17 cellular contexts compared by ENCODE assay signal in the genomic region with DNA sequence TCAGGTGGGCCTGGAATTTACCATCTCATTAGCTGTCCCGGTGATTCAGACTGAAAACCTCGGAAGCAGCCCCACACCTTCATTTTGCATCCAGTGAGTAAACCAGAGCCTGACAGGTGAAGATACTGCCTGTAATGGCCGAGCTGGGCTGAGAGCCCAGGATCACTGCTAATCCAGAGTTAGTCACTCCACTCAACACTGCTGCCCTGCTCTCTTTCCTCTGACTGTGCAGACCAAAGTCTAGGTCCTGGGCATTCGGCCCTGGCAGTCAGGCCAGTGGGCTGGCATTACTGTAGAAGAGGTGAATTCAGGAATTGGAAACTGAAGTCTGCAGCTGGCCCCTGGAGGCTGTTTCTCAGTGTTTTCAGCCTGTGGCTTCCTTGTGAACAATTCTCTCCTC. TPM values are rescaled to one million over a fixed set of nuclear protein-coding genes. Genes with fewer than 3 reads are reported as not detected.
DNase-seq lines count a peak whose midpoint lies in the region; ATAC-seq and TF ChIP-seq lines count a peak whose summit lies in the region.
"Had no signal": no experiment of that assay in that cellular context is flagged by ENCODE, and none has a peak within 500 bp of the region (broad histone marks: within the 10 kb centered on the region; RNA-seq: fewer than 3 reads in every experiment).

No MANE protein-coding gene starts in this region.

- peak; percentile 13 for DNase-seq in ELR (ENCODE audit: low read depth)
- DNase-seq in RWPE2 (ENCODE audit: low spot score): no peak
- DNase-seq in fibroblast of mammary gland (ENCODE audit: low read depth): peak; percentile 67
- DNase-seq in neural progenitor cell (ENCODE audit: low spot score): no peak
- DNase-seq in NCI-H2029 treated with DMSO at 0.1 percent for 48 hours (lab: John Stamatoyannopoulos, UW): no peak
- no peak for DNase-seq in effector memory CD4-positive, alpha-beta T cell
- no peak for DNase-seq in type B pancreatic cell (ENCODE audit: extremely low spot score, unreplicated experiment)
- DNase-seq: activated CD8-positive, alpha-beta T cell treated with anti-CD3 and anti-CD28 coated beads, Interleukin-2, amount 10 ng/mL, durations not matched to agents 7 days and 5 days; activated naive CD4-positive, alpha-beta T cell; foreskin melanocyte; NCI-H2171 treated with DMSO at 0.1 percent for 48 hours; stimulated activated CD4-positive, alpha-beta T cell treated with anti-CD3 and anti-CD28 coated beads, Interleukin-2, amount 100 ng/mL, for 24 hours; stimulated activated naive CD4-positive, alpha-beta T cell treated with Interleukin-2 at 50 U/mL for 16 hours had no signal

- H3K36me3 Mint-ChIP-seq in neural progenitor cell (no peaks in the 10 kb centered on the region), type B pancreatic cell (no peaks in the 10 kb centered on the region)

- H3K4me1 Mint-ChIP-seq in neural progenitor cell: peaks cover 67% of the 10 kb centered on the region
- peaks cover 29% of the 10 kb centered on the region for H3K4me1 Mint-ChIP-seq in type B pancreatic cell (ENCODE audit: unreplicated experiment)

- no peak overlapping the region for H3K9ac ChIP-seq in neural progenitor cell
- H3K9ac ChIP-seq: parathyroid adenoma had no signal

- TF ChIP-seq CTCF in RWPE2 (IDR thresholded peaks at IDR 0.05; ENCODE audit: poor library complexity, severe bottlenecking): no peak
- TF ChIP-seq CTCF in fibroblast of mammary gland (conservative IDR thresholded peaks at IDR 0.05; ENCODE audit: control insufficient read depth, insufficient read depth, low read depth, low read length): no peak
- no peak for TF ChIP-seq CTCF in neural progenitor cell (IDR thresholded peaks at IDR 0.05)
- TF ChIP-seq CTCF in type B pancreatic cell (conservative IDR thresholded peaks at IDR 0.05): no peak

- H4K20me1 ChIP-seq in neural progenitor cell (ENCODE audit: low read depth): no peaks in the 10 kb centered on the region

- H3K4me3 ChIP-seq in RWPE2 (ENCODE audit: severe bottlenecking) (no peak overlapping the region), fibroblast of mammary gland (ENCODE audit: control insufficient read depth, low read depth, low read length) (no peak overlapping the region), neural progenitor cell (no peak overlapping the region)
- H3K4me3 ChIP-seq in effector memory CD4-positive, alpha-beta T cell (ENCODE audit: insufficient read depth, low read depth, low read length, poor library complexity, severe bottlenecking): no peak overlapping the region

- peaks cover 31% of the 10 kb centered on the region for H3F3A ChIP-seq in neural progenitor cell (ENCODE audit: low read depth)

- H3K4me1 ChIP-seq in RWPE2 (ENCODE audit: insufficient read depth, poor library complexity, severe bottlenecking) (peaks cover 11% of the 10 kb centered on the region), neural progenitor cell (peaks cover 51% of the 10 kb centered on the region)
- peaks cover 9% of the 10 kb centered on the region for H3K4me1 ChIP-seq in effector memory CD4-positive, alpha-beta T cell (ENCODE audit: control insufficient read depth, insufficient read depth, low read length, poor library complexity, severe bottlenecking)
- H3K4me1 ChIP-seq: parathyroid adenoma had no signal

- no peaks in the 10 kb centered on the region for H3K79me2 ChIP-seq in neural progenitor cell (ENCODE audit: low read depth)
- H3K79me2 ChIP-seq: parathyroid adenoma had no signal

- H3K27ac Mint-ChIP-seq in neural progenitor cell: peak overlapping the region; percentile 68
- no peak overlapping the region for H3K27ac Mint-ChIP-seq in type B pancreatic cell
- H3K27ac Mint-ChIP-seq: activated CD8-positive, alpha-beta T cell treated with anti-CD3 and anti-CD28 coated beads, Interleukin-2, amount 10 ng/mL, durations not matched to agents 7 days and 5 days had no signal

- no peaks in the 10 kb centered on the region for H3K9me3 Mint-ChIP-seq in neural progenitor cell
- no peaks in the 10 kb centered on the region for H3K9me3 Mint-ChIP-seq in type B pancreatic cell

- H3K4me2 ChIP-seq in neural progenitor cell: no peak overlapping the region

- H3K36me3 ChIP-seq in RWPE2 (ENCODE audit: low read depth): no peaks in the 10 kb centered on the region
- H3K36me3 ChIP-seq in neural progenitor cell: no peaks in the 10 kb centered on the region
- no peaks in the 10 kb centered on the region for H3K36me3 ChIP-seq in effector memory CD4-positive, alpha-beta T cell (ENCODE audit: control insufficient read depth, insufficient read depth, low read length)

- H3K27me3 ChIP-seq in RWPE2 (ENCODE audit: insufficient read depth, poor library complexity, severe bottlenecking): no peaks in the 10 kb centered on the region
- no peaks in the 10 kb centered on the region for H3K27me3 ChIP-seq in neural progenitor cell
- H3K27me3 ChIP-seq in effector memory CD4-positive, alpha-beta T cell (replicated peaks; ENCODE audit: control insufficient read depth, insufficient read depth, low read length, poor library complexity, severe bottlenecking): no peaks in the 10 kb centered on the region

- H3K4me3 Mint-ChIP-seq in neural progenitor cell (no peak overlapping the region), type B pancreatic cell (no peak overlapping the region)
- H3K4me3 Mint-ChIP-seq: activated CD8-positive, alpha-beta T cell treated with anti-CD3 and anti-CD28 coated beads, Interleukin-2, amount 10 ng/mL, durations not matched to agents 7 days and 5 days had no signal

- H2AFZ ChIP-seq in neural progenitor cell (replicated peaks): no peak overlapping the region
- H2AFZ ChIP-seq: parathyroid adenoma had no signal

- H3K9me3 ChIP-seq in RWPE2 (ENCODE audit: severe bottlenecking) (no peaks in the 10 kb centered on the region), neural progenitor cell (ENCODE audit: low read depth) (no peaks in the 10 kb centered on the region)
- H3K9me3 ChIP-seq in effector memory CD4-positive, alpha-beta T cell (ENCODE audit: control insufficient read depth, low read length): no peaks in the 10 kb centered on the region

- H3K27me3 Mint-ChIP-seq in neural progenitor cell (ENCODE audit: insufficient read depth, low read depth) (peaks cover 5% of the 10 kb centered on the region), type B pancreatic cell (no peaks in the 10 kb centered on the region)

- ATAC-seq in RWPE2 (ENCODE audit: low read depth) (peak; percentile 59), GM19023 (IDR thresholded peaks at IDR 0.05; ENCODE audit: unreplicated experiment) (no peak)
- ATAC-seq: activated CD8-positive, alpha-beta T cell treated with anti-CD3 and anti-CD28 coated beads, Interleukin-2, amount 10 ng/mL, durations not matched to agents 7 days and 5 days had no signal

- no peak overlapping the region for H3K27ac ChIP-seq in RWPE2 (ENCODE audit: poor library complexity, severe bottlenecking)
- H3K27ac ChIP-seq in neural progenitor cell: no peak overlapping the region
- H3K27ac ChIP-seq in effector memory CD4-positive, alpha-beta T cell (ENCODE audit: insufficient read depth, low read length, poor library complexity, severe bottlenecking): no peak overlapping the region
- H3K27ac ChIP-seq: C4-2B, parathyroid adenoma had no signal

RNA-seq across cellular contexts. Expression of a gene that starts 44.3 kb away (rescaled TPM):
- total RNA-seq in neural progenitor cell (ENCODE audit: low replicate concordance) (1.8 and 2.4 TPM in 2 replicates), type B pancreatic cell (ENCODE audit: low replicate concordance) (1.9 and 4.2 TPM in 2 replicates)
- total RNA-seq: activated CD8-positive, alpha-beta T cell treated with anti-CD3 and anti-CD28 coated beads, Interleukin-2, amount 10 ng/mL, durations not matched to agents 7 days and 5 days; OCI-LY7 had no signal

Comparison
In these comparisons a context has a peak if more than half of its experiments do, and no peak if none do; other contexts are left out.
1. DNase-seq: peak in ELR (single experiment) and fibroblast of mammary gland (single experiment); none in RWPE2 (single experiment), neural progenitor cell (single experiment), NCI-H2029 treated with DMSO at 0.1 percent for 48 hours (single experiment), effector memory CD4-positive, alpha-beta T cell (0 of 3) and type B pancreatic cell (single experiment).